9 cellular contexts compared by ENCODE assay signal in genomic region chr1:226332947-226333346, GRCh38. TPM values are rescaled to one million over a fixed set of nuclear protein-coding genes. Genes with fewer than 3 reads are reported as not detected.
DNase-seq lines count a peak whose midpoint lies in the region; ATAC-seq and TF ChIP-seq lines count a peak whose summit lies in the region.
"Had no signal": no experiment of that assay in that cellular context is flagged by ENCODE, and none has a peak within 500 bp of the region (broad histone marks: within the 10 kb centered on the region; RNA-seq: fewer than 3 reads in every experiment).

No MANE protein-coding gene starts in this region.

- CTCF ChIA-PET in RWPE1 (lab: Yijun Ruan, JAX), result interaction anchor here (0.6 to 2.1 kb wide), 21 partner anchors 10 to 859 kb away, joined by 3 to 14 read pairs (median 3); partner anchors contain the start of genes LIN9 and PARP1

- no peak overlapping the region for H2AFZ ChIP-seq in GM23338

- no peak overlapping the region for H3K27ac Mint-ChIP-seq in GM23338
- peak overlapping the region; percentile 11 for H3K27ac Mint-ChIP-seq in T-helper 17 cell

- DNase-seq in GM23338 (ENCODE audit: low spot score) (no peak), T-helper 17 cell (no peak), HT-29 (ENCODE audit: low spot score) (no peak), GM13977 (ENCODE audit: low spot score) (no peak), RWPE1 (ENCODE audit: low spot score) (no peak), NCI-H187 (lab: John Stamatoyannopoulos, UW) (no peak)

- H3F3A ChIP-seq in GM23338 (replicated peaks; ENCODE audit: low read depth), result no peaks in the 10 kb centered on the region

- ATAC-seq in GM23338 (peak; percentile 53), T-helper 17 cell (peak; percentile 46)

- TF ChIP-seq CTCF in GM23338 (conservative IDR thresholded peaks at IDR 0.05; ENCODE audit: low read depth in 2 of 2), result no peak
- TF ChIP-seq CTCF in GM13977 (IDR thresholded peaks at IDR 0.05; ENCODE audit: extremely low read depth, insufficient read depth, missing control alignments), result no peak
- no peak for TF ChIP-seq CTCF in RWPE1 (conservative IDR thresholded peaks at IDR 0.05; ENCODE audit: low read depth)

- H3K27me3 Mint-ChIP-seq in GM23338 (ENCODE audit: insufficient read depth, low read depth, poor library complexity), result peaks cover 5% of the 10 kb centered on the region
- H3K27me3 Mint-ChIP-seq in T-helper 17 cell, result no peaks in the 10 kb centered on the region

- H3K9me3 ChIP-seq in BLaER1 (no peaks in the 10 kb centered on the region), T-helper 17 cell (ENCODE audit: control insufficient read depth, low read length, poor library complexity, severe bottlenecking) (no peaks in the 10 kb centered on the region), iPS-20b (ENCODE audit: insufficient read depth, low read depth, low read length) (no peaks in the 10 kb centered on the region)
- H3K9me3 ChIP-seq: spleen had no signal

- H3K9me2 ChIP-seq in GM23338 (ENCODE audit: insufficient read depth), result no peaks in the 10 kb centered on the region

- H3K4me1 ChIP-seq in BLaER1 (no peaks in the 10 kb centered on the region), GM23338 (ENCODE audit: insufficient read depth) (no peaks in the 10 kb centered on the region), iPS-20b (ENCODE audit: insufficient read depth, low read length) (no peaks in the 10 kb centered on the region)

- no peaks in the 10 kb centered on the region for H3K9me3 Mint-ChIP-seq in GM23338

- peak overlapping the region; percentile 49 for H3K4me2 ChIP-seq in BLaER1
- H3K4me2 ChIP-seq in GM23338, result no peak overlapping the region

- H3K36me3 ChIP-seq in BLaER1, result no peaks in the 10 kb centered on the region
- no peaks in the 10 kb centered on the region for H3K36me3 ChIP-seq in GM23338 (ENCODE audit: insufficient read depth)
- no peaks in the 10 kb centered on the region for H3K36me3 ChIP-seq in iPS-20b (ENCODE audit: insufficient read depth, low read depth, low read length)
- H3K36me3 ChIP-seq: spleen had no signal

- H3K4me3 Mint-ChIP-seq in GM23338, result no peak overlapping the region
- peak overlapping the region; percentile 67 for H3K4me3 Mint-ChIP-seq in T-helper 17 cell

- in situ Hi-C loops in GM13977 (cut with MboI; ENCODE audit: low pct_unique_long_range_greater_than_20kb, low sequenced_read_pairs, unreplicated experiment), result loop anchor here (10.0 kb wide), 1 partner anchor 198 kb away; no protein-coding TSS in a partner anchor

- H3K9ac ChIP-seq in BLaER1 (no peak overlapping the region), iPS-20b (ENCODE audit: low read depth, low read length) (no peak overlapping the region)

- H4K20me1 ChIP-seq in BLaER1 (no peaks in the 10 kb centered on the region), GM23338 (replicated peaks; ENCODE audit: insufficient read depth) (no peaks in the 10 kb centered on the region)

- H3K36me3 Mint-ChIP-seq in GM23338 (ENCODE audit: low read depth) (no peaks in the 10 kb centered on the region), T-helper 17 cell (ENCODE audit: low read depth) (no peaks in the 10 kb centered on the region)

- no peaks in the 10 kb centered on the region for H3K27me3 ChIP-seq in BLaER1
- H3K27me3 ChIP-seq in GM23338 (ENCODE audit: insufficient read depth), result no peaks in the 10 kb centered on the region
- no peaks in the 10 kb centered on the region for H3K27me3 ChIP-seq in iPS-20b (ENCODE audit: insufficient read depth, low read length)
- H3K27me3 ChIP-seq: spleen had no signal

- peaks cover 4% of the 10 kb centered on the region; the same call in 2 of the 3 replicates for H3K4me1 Mint-ChIP-seq in GM23338
- H3K4me1 Mint-ChIP-seq in T-helper 17 cell, result peaks cover 8% of the 10 kb centered on the region

- H3K4me3 ChIP-seq in BLaER1 (no peak overlapping the region), GM23338 (no peak overlapping the region), iPS-20b (ENCODE audit: low read length) (peak overlapping the region; percentile 35)

- H3K79me2 ChIP-seq in GM23338 (replicated peaks; ENCODE audit: insufficient read depth), result no peaks in the 10 kb centered on the region

- H3K27ac ChIP-seq in BLaER1, result no peak overlapping the region
- no peak overlapping the region for H3K27ac ChIP-seq in GM23338 (ENCODE audit: low read depth)
- no peak overlapping the region for H3K27ac ChIP-seq in iPS-20b (ENCODE audit: low read length)
- no peak overlapping the region for H3K27ac ChIP-seq in RWPE1

- POLR2A ChIA-PET in RWPE1 (lab: Yijun Ruan, JAX; ENCODE audit: low non-redundant PET), result interaction anchor here (0.6 to 1.3 kb wide), 2 partner anchors 24 to 204 kb away, joined by 3 to 5 read pairs; partner anchors contain the start of gene LIN9

TF ChIP-seq in GM23338, 12 proteins besides CTCF, POLR2A, EP300 and RAD21 (continues in another document):
- no peak for TF ChIP-seq EZH2 (IDR thresholded peaks at IDR 0.05; ENCODE audit: low read depth, unreplicated experiment)
- TF ChIP-seq JUNB (IDR thresholded peaks at IDR 0.05; ENCODE audit: unreplicated experiment), result no peak
- no peak for TF ChIP-seq ETS1 (IDR thresholded peaks at IDR 0.05)
- TF ChIP-seq REST (IDR thresholded peaks at IDR 0.05; ENCODE audit: unreplicated experiment), result no peak
- no peak for TF ChIP-seq ZNF331 (CRISPR knock-in tag; IDR thresholded peaks at IDR 0.05; ENCODE audit: low read depth)
- no peak for TF ChIP-seq STAT1 (IDR thresholded peaks at IDR 0.05; ENCODE audit: unreplicated experiment)
- no peak for TF ChIP-seq EZH2phosphoT487 (IDR thresholded peaks at IDR 0.05; ENCODE audit: unreplicated experiment)
- no peak for TF ChIP-seq ZNF114 (CRISPR knock-in tag; IDR thresholded peaks at IDR 0.05)
- no peak for TF ChIP-seq POLR2AphosphoS5 (IDR thresholded peaks at IDR 0.05; ENCODE audit: low read depth)

RNA-seq across cellular contexts. Expression of gene LIN9, which starts 24.0 kb away (rescaled TPM):
- 16.9 and 17.5 TPM in 2 replicates for total RNA-seq in GM23338 (2014; rRNA removed; shearing (Covaris generic))
- 11.8 and 12.4 TPM in 2 replicates for polyA plus RNA-seq in GM23338 (2016; fragmentation: Nextera tagmentation; extraction: Ambion mirVana)
- 1 to 10 TPM; 2.5 to 2.8 TPM for total RNA-seq in T-helper 17 cell
- total RNA-seq in HT-29 (2014; rRNA removed; shearing (Covaris generic)), result 5.5 and 7.5 TPM in 2 replicates
